Comparison of ENCODE assay signal across 15 cellular contexts in the genomic region with DNA sequence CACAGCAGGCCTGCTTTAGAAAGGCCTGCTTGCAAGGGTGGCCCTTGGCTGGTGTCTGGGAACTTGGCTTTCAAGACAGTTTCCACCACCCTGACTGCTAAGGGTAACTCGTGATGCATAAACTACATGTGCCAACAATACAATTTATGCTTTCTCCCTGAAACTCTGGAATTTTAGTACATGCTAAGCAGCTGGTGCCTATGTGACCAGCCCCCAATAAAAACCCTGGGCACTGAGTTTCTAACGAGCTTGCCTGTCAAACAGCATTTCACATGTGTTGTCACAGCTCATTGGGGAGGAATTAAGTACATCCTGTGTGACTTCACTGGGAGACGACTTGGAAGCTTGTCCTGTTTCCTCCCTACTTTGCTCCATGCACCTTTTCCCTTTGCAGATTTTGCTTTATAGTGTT.
DNase-seq lines count a peak whose midpoint lies in the region; ATAC-seq and TF ChIP-seq lines count a peak whose summit lies in the region.
"Had no signal": no experiment of that assay in that cellular context is flagged by ENCODE, and none has a peak within 500 bp of the region (broad histone marks: within the 10 kb centered on the region; RNA-seq: fewer than 3 reads in every experiment).

No MANE protein-coding gene starts in this region.

- H3K36me3 Mint-ChIP-seq in stimulated activated memory B cell treated with anti-CD40 and anti-IgM and Interleukin-4, amounts not matched to agents 10 μg/mL and 1 μg/mL and 100 μg/mL, for 72 hours, result no peaks in the 10 kb centered on the region
- H3K36me3 Mint-ChIP-seq in natural killer cell treated with Interleukin-12 subunit alpha and Interleukin-12 subunit beta and Interleukin-15 and Interleukin-18, amount 100 ng/mL, for 72 hours, result no peaks in the 10 kb centered on the region
- H3K36me3 Mint-ChIP-seq: activated naive CD8-positive, alpha-beta T cell; naive thymus-derived CD8-positive, alpha-beta T cell had no signal

- no peaks in the 10 kb centered on the region for H3K36me3 ChIP-seq in SK-N-SH (replicated peaks in 1 of 2; ENCODE audit: control insufficient read depth in 1 of 2, insufficient read depth in 2 of 2, low read length in 1 of 2)

- H3K4me3 ChIP-seq in SK-N-SH (ENCODE audit: low read depth in 2 of 2, low read length in 1 of 2), result no peak overlapping the region
- H3K4me3 ChIP-seq: GM12878, skin epidermis, testis had no signal

- no peak overlapping the region for H3K4me3 Mint-ChIP-seq in stimulated activated memory B cell treated with anti-CD40 and anti-IgM and Interleukin-4, amounts not matched to agents 10 μg/mL and 1 μg/mL and 100 μg/mL, for 72 hours
- no peak overlapping the region for H3K4me3 Mint-ChIP-seq in natural killer cell treated with Interleukin-12 subunit alpha and Interleukin-12 subunit beta and Interleukin-15 and Interleukin-18, amount 100 ng/mL, for 72 hours
- H3K4me3 Mint-ChIP-seq: activated naive CD8-positive, alpha-beta T cell; naive thymus-derived CD8-positive, alpha-beta T cell had no signal

- DNase-seq in GM04504 (ENCODE audit: low read depth), result peak; percentile 64
- no peak for DNase-seq in SK-N-SH
- DNase-seq in foreskin melanocyte, result peak; percentile 24
- DNase-seq in SHP77 (lab: John Stamatoyannopoulos, UW), result no peak
- DNase-seq in COLO829 (ENCODE audit: low spot score), result no peak
- no peak for DNase-seq in natural killer cell treated with Interleukin-12 subunit alpha and Interleukin-12 subunit beta and Interleukin-15 and Interleukin-18, amount 100 ng/mL, for 72 hours (ENCODE audit: low spot score)
- DNase-seq in NCI-H226, result no peak
- DNase-seq: Calu3; kidney; naive thymus-derived CD8-positive, alpha-beta T cell; testis had no signal

- H3K27me3 Mint-ChIP-seq in stimulated activated memory B cell treated with anti-CD40 and anti-IgM and Interleukin-4, amounts not matched to agents 10 μg/mL and 1 μg/mL and 100 μg/mL, for 72 hours, result no peaks in the 10 kb centered on the region
- H3K27me3 Mint-ChIP-seq in natural killer cell treated with Interleukin-12 subunit alpha and Interleukin-12 subunit beta and Interleukin-15 and Interleukin-18, amount 100 ng/mL, for 72 hours, result no peaks in the 10 kb centered on the region
- H3K27me3 Mint-ChIP-seq: activated naive CD8-positive, alpha-beta T cell had no signal

- 14% methylated on average over 3 of the region's 3 CpGs for WGBS in SK-N-SH (ENCODE audit: low lambda C conversion rate)

- no peaks in the 10 kb centered on the region for H4K20me1 ChIP-seq in SK-N-SH (ENCODE audit: insufficient read depth)

- H3F3A ChIP-seq in SK-N-SH (replicated peaks; ENCODE audit: insufficient read depth), result peaks cover 4% of the 10 kb centered on the region

- no peak overlapping the region for H3K27ac Mint-ChIP-seq in stimulated activated memory B cell treated with anti-CD40 and anti-IgM and Interleukin-4, amounts not matched to agents 10 μg/mL and 1 μg/mL and 100 μg/mL, for 72 hours
- H3K27ac Mint-ChIP-seq in natural killer cell treated with Interleukin-12 subunit alpha and Interleukin-12 subunit beta and Interleukin-15 and Interleukin-18, amount 100 ng/mL, for 72 hours, result no peak overlapping the region
- H3K27ac Mint-ChIP-seq: activated naive CD8-positive, alpha-beta T cell had no signal

- no peaks in the 10 kb centered on the region for H3K9me3 Mint-ChIP-seq in stimulated activated memory B cell treated with anti-CD40 and anti-IgM and Interleukin-4, amounts not matched to agents 10 μg/mL and 1 μg/mL and 100 μg/mL, for 72 hours
- peaks cover 4% of the 10 kb centered on the region for H3K9me3 Mint-ChIP-seq in natural killer cell treated with Interleukin-12 subunit alpha and Interleukin-12 subunit beta and Interleukin-15 and Interleukin-18, amount 100 ng/mL, for 72 hours

- peak overlapping the region in 1 of 2 experiments; percentile 48; a peak in 3 of 4 replicates for H3K27ac ChIP-seq in SK-N-SH (ENCODE audit: low read depth in 2 of 2, low read length in 1 of 2)
- H3K27ac ChIP-seq: testis had no signal

- H3K4me2 ChIP-seq in SK-N-SH, result no peak overlapping the region

- no peak for TF ChIP-seq RAD21 in SK-N-SH (IDR thresholded peaks at IDR 0.05; ENCODE audit: low read length)

- no peak for TF ChIP-seq CTCF in SK-N-SH (IDR thresholded peaks at IDR 0.05)

- no peak for TF ChIP-seq EP300 in SK-N-SH (IDR thresholded peaks at IDR 0.05; ENCODE audit: borderline replicate concordance in 1 of 2, low read depth in 1 of 2, low read length in 1 of 2)

- POLR2A ChIA-PET in SK-N-SH (lab: Yijun Ruan, JAX), result no interaction called here

- H3K27me3 ChIP-seq in SK-N-SH (ENCODE audit: insufficient read depth), result no peaks in the 10 kb centered on the region
- H3K27me3 ChIP-seq: testis had no signal

- peak overlapping the region; percentile 61; the same call in 1 of the 2 replicates for H2AFZ ChIP-seq in SK-N-SH (ENCODE audit: low read depth)

- no peaks in the 10 kb centered on the region for H3K9me2 ChIP-seq in SK-N-SH

- H3K9ac ChIP-seq in SK-N-SH, result no peak overlapping the region

- H3K4me1 ChIP-seq in SK-N-SH (ENCODE audit: control insufficient read depth in 1 of 2, insufficient read depth in 2 of 2, low read depth in 1 of 2, low read length in 1 of 2), result peaks cover 3 to 18% of the 10 kb centered on the region in 2 experiments; a peak in 2 of 4 replicates
- H3K4me1 ChIP-seq: testis had no signal

- H3K79me2 ChIP-seq in SK-N-SH (ENCODE audit: insufficient read depth), result no peaks in the 10 kb centered on the region

- peak; percentile 16 for ATAC-seq in stimulated activated memory B cell treated with anti-CD40 and anti-IgM and Interleukin-4, amounts not matched to agents 10 μg/mL and 1 μg/mL and 100 μg/mL, for 72 hours
- ATAC-seq in natural killer cell treated with Interleukin-12 subunit alpha and Interleukin-12 subunit beta and Interleukin-15 and Interleukin-18, amount 100 ng/mL, for 72 hours, result no peak
- ATAC-seq: GM12878; naive thymus-derived CD8-positive, alpha-beta T cell had no signal

- no peaks in the 10 kb centered on the region for H3K9me3 ChIP-seq in SK-N-SH
- H3K9me3 ChIP-seq: testis had no signal

- no peaks in the 10 kb centered on the region for H3K4me1 Mint-ChIP-seq in stimulated activated memory B cell treated with anti-CD40 and anti-IgM and Interleukin-4, amounts not matched to agents 10 μg/mL and 1 μg/mL and 100 μg/mL, for 72 hours
- H3K4me1 Mint-ChIP-seq in natural killer cell treated with Interleukin-12 subunit alpha and Interleukin-12 subunit beta and Interleukin-15 and Interleukin-18, amount 100 ng/mL, for 72 hours (ENCODE audit: low read depth in 2 of 2), result no peaks in the 10 kb centered on the region
- H3K4me1 Mint-ChIP-seq: naive thymus-derived CD8-positive, alpha-beta T cell had no signal

- CTCF ChIA-PET in SK-N-SH (lab: Yijun Ruan, JAX), result no interaction called here

TF ChIP-seq in SK-N-SH, 30 proteins besides CTCF, POLR2A, EP300 and RAD21:
- TF ChIP-seq SIN3A (IDR thresholded peaks at IDR 0.05; ENCODE audit: borderline replicate concordance, low read depth, low read length), result 0 out of 2 replicates have a peak, but pooled peaks have one; percentile 42
- no peak for TF ChIP-seq JUND (IDR thresholded peaks at IDR 0.05)
- TF ChIP-seq, protein P1, sequence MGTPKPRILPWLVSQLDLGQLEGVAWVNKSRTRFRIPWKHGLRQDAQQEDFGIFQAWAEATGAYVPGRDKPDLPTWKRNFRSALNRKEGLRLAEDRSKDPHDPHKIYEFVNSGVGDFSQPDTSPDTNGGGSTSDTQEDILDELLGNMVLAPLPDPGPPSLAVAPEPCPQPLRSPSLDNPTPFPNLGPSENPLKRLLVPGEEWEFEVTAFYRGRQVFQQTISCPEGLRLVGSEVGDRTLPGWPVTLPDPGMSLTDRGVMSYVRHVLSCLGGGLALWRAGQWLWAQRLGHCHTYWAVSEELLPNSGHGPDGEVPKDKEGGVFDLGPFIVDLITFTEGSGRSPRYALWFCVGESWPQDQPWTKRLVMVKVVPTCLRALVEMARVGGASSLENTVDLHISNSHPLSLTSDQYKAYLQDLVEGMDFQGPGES (IDR thresholded peaks at IDR 0.05; ENCODE audit: low read depth, low read length), result no peak
- no peak for TF ChIP-seq EZH2phosphoT487 (IDR thresholded peaks at IDR 0.05; ENCODE audit: borderline replicate concordance, low read depth)

Comparison
In these comparisons a context has a peak if more than half of its experiments do, and no peak if none do; other contexts are left out.
1. DNase-seq: peak in GM04504 (single experiment) and foreskin melanocyte (single experiment); none in SK-N-SH (single experiment), SHP77 (0 of 2), COLO829 (single experiment), natural killer cell treated with Interleukin-12 subunit alpha and Interleukin-12 subunit beta and Interleukin-15 and Interleukin-18, amount 100 ng/mL, for 72 hours (single experiment) and NCI-H226 (single experiment).